13 cellular contexts compared by ENCODE assay signal in the genomic region with DNA sequence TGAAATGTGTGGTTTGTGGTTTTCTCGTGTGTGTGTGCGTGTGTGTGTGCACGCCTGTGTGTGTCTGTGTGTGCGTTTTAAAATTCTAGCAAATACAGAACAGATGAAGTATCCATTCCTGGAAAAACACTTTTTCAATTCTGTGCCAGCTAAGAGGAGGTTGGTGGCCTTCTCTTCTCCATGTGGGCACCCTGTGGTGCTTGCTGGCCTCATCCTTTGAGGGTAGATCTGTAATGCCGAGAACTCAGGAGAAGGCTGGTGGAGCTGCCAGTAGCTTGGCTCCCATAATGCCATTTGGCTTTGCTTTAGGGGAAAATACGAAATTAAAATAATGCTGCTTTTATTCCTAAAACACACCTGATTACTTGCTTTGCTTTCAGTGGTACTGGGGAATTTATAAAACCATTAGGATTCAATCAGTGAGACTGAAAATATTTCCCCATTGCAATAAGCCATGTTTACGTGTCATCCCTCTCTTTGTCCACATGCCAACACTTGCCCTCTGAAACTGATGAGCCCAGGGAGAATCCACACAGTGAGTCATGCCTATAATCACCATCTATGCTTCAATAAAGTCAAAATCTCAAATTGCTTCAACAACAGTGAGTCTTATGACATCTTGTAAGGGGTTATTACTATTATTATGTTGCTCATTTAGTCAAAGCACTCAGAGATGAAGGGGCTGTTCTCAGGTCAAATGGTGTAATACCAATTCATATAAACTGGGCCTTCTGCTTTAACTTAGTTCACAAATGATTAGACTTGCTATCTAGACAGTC. TPM values are rescaled to one million over a fixed set of nuclear protein-coding genes. Genes with fewer than 3 reads are reported as not detected.
DNase-seq lines count a peak whose midpoint lies in the region; ATAC-seq and TF ChIP-seq lines count a peak whose summit lies in the region.
"Had no signal": no experiment of that assay in that cellular context is flagged by ENCODE, and none has a peak within 500 bp of the region (broad histone marks: within the 10 kb centered on the region; RNA-seq: fewer than 3 reads in every experiment).

No MANE protein-coding gene starts in this region.

- no peaks in the 10 kb centered on the region for H3K9me3 ChIP-seq in skeletal muscle satellite cell (replicated peaks; ENCODE audit: low read length)

- DNase-seq in GM03348 (ENCODE audit: low spot score) (peak; percentile 86), RKO (ENCODE audit: low spot score) (peak; percentile 16), epithelial cell of esophagus (ENCODE audit: low read depth) (peak; percentile 98), GM19240 (ENCODE audit: insufficient read length, low spot score) (no peak), Ammon's horn (ENCODE audit: low spot score) (no peak)
- DNase-seq: activated CD8-positive, alpha-beta memory T cell treated with anti-CD3 and anti-CD28 coated beads, Interleukin-2, amount 10 ng/mL, durations not matched to agents 7 days and 5 days; head of caudate nucleus; NCI-H524 treated with DMSO at 0.1 percent for 48 hours; stimulated activated CD4-positive, alpha-beta T cell treated with anti-CD3 and anti-CD28 coated beads, Interleukin-12 subunit alpha, Interleukin-12 subunit beta, amount 100 ng/mL, for 4 hours; stimulated activated naive CD4-positive, alpha-beta T cell had no signal

- H3K27me3 ChIP-seq in skeletal muscle satellite cell (ENCODE audit: control insufficient read depth, insufficient read depth, low read length): peaks cover 34% of the 10 kb centered on the region

- no peak overlapping the region for H3K4me3 ChIP-seq in epithelial cell of esophagus (ENCODE audit: low read length)
- H3K4me3 ChIP-seq in skeletal muscle satellite cell (ENCODE audit: low read length): no peak overlapping the region

- peaks cover 9% of the 10 kb centered on the region for H3K4me1 ChIP-seq in skeletal muscle satellite cell (ENCODE audit: control insufficient read depth, insufficient read depth, low read length)

- ATAC-seq in HG02763 (IDR thresholded peaks at IDR 0.05; ENCODE audit: unreplicated experiment): no peak
- ATAC-seq: activated CD8-positive, alpha-beta memory T cell treated with anti-CD3 and anti-CD28 coated beads, Interleukin-2, amount 10 ng/mL, durations not matched to agents 7 days and 5 days; HepG2 had no signal

- peak overlapping the region; percentile 29 for H3K4me2 ChIP-seq in skeletal muscle satellite cell (ENCODE audit: low read length)

- no peak overlapping the region for H3K9ac ChIP-seq in skeletal muscle satellite cell (ENCODE audit: low read depth, low read length)

- H3K36me3 ChIP-seq in skeletal muscle satellite cell (ENCODE audit: insufficient read depth, low read length): no peaks in the 10 kb centered on the region

- TF ChIP-seq CTCF in epithelial cell of esophagus (IDR thresholded peaks at IDR 0.05; ENCODE audit: insufficient read depth, low read depth, low read length, missing control alignments): no peak

RNA-seq across cellular contexts. Expression of gene ABCA4, which starts 39.2 kb away (rescaled TPM):
- total RNA-seq in skeletal muscle satellite cell (2012; rRNA removed): 0.22 TPM in 1 of 2 replicates, not detected in the other
- total RNA-seq: activated CD8-positive, alpha-beta memory T cell treated with anti-CD3 and anti-CD28 coated beads, Interleukin-2, amount 10 ng/mL, durations not matched to agents 7 days and 5 days had no signal

Comparison
In these comparisons a context has a peak if more than half of its experiments do, and no peak if none do; other contexts are left out.
1. DNase-seq: peak in GM03348 (single experiment), RKO (single experiment) and epithelial cell of esophagus (single experiment); none in GM19240 (single experiment) and Ammon's horn (single experiment).